Comparison of ENCODE assay signal across 12 cellular contexts in the genomic region with DNA sequence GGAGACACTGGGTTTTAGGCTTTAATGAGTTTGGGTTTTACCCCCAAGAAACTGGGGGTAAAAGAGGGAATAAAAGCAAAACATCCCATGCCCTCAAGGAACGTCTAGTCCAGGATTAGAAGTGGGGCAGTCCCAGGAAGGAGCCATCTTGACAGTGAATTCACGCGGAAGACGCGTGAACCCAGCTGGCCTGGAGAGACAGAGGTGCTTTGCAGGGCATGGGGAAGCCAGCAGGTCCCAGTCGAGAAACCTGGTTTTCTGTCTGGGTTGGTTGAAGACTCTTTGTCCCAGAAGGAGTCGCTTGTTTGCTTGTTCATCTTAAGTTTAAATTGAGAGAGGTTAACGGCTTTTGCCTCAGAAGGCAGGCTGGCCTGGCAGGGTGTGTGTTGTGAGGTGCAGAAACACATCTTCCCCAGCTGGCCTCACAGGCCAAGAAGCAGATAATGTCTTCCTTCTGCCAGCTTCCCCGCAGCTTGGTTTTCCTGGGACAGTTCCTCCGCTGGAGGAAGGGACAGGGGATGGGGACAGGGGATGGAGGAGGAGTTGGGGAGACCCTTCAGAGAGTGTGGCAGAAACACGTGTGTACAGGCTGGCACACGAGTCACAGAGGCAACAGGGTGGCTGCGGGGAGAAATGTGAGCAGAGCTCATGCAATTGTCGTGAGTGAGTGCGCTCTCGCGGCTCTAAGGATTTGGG. TPM values are rescaled to one million over a fixed set of nuclear protein-coding genes. Genes with fewer than 3 reads are reported as not detected.
DNase-seq lines count a peak whose midpoint lies in the region; ATAC-seq, FAIRE-seq and TF ChIP-seq lines count a peak whose summit lies in the region.
"Had no signal": no experiment of that assay in that cellular context is flagged by ENCODE, and none has a peak within 500 bp of the region (broad histone marks: within the 10 kb centered on the region; RNA-seq: fewer than 3 reads in every experiment).

No MANE protein-coding gene starts in this region.

- H3K9ac ChIP-seq in GM23248 (peak overlapping the region; percentile 56), adipocyte (ENCODE audit: low read length) (peak overlapping the region; percentile 58), kidney (ENCODE audit: low read length in 2 of 2) (peak overlapping the region in 1 of 2 donors; percentile 68), skeletal muscle satellite cell (ENCODE audit: low read depth, low read length) (peak overlapping the region; percentile 77), MM.1S (ENCODE audit: low read length) (no peak overlapping the region)

- no peaks in the 10 kb centered on the region for H4K20me1 ChIP-seq in GM23248 (ENCODE audit: insufficient read depth)
- H4K20me1 ChIP-seq in MM.1S (ENCODE audit: insufficient read depth, low read length), result no peaks in the 10 kb centered on the region

- DNase-seq in GM23248 (no peak), adipocyte (ENCODE audit: low read depth) (no peak), kidney (no peak), MM.1S (no peak)
- no peak for DNase-seq in naive thymus-derived CD8-positive, alpha-beta T cell
- no peak for DNase-seq in activated CD4-positive, alpha-beta memory T cell treated with anti-CD3 and anti-CD28 coated beads for 36 hours
- no peak for DNase-seq in effector memory CD8-positive, alpha-beta T cell
- DNase-seq: activated T-cell treated with anti-CD3 and anti-CD28 coated beads, Interleukin-2, amount 50 U/mL, for 48 hours; NCI-H526 treated with DMSO at 0.1 percent for 48 hours; T-helper 2 cell had no signal

- H3K4me1 ChIP-seq in GM23248 (ENCODE audit: insufficient read depth) (peaks cover 47% of the 10 kb centered on the region), adipocyte (ENCODE audit: control insufficient read depth, insufficient read depth, low read length) (peaks cover 54% of the 10 kb centered on the region), kidney (ENCODE audit: control insufficient read depth in 1 of 2, insufficient read depth in 1 of 2, low read depth in 1 of 2, low read length in 2 of 2) (peaks cover 11 to 46% of the 10 kb centered on the region in 2 donors), skeletal muscle satellite cell (ENCODE audit: control insufficient read depth, insufficient read depth, low read length) (peaks cover 49% of the 10 kb centered on the region), MM.1S (ENCODE audit: low read length) (peaks cover 7% of the 10 kb centered on the region; the same call in 1 of the 2 replicates)

- H3K9me3 Mint-ChIP-seq in naive thymus-derived CD8-positive, alpha-beta T cell, result peaks cover 0 to 3% (median 0%) of the 10 kb centered on the region in 9 donors
- H3K9me3 Mint-ChIP-seq in activated CD4-positive, alpha-beta memory T cell treated with anti-CD3 and anti-CD28 coated beads for 36 hours, result no peaks in the 10 kb centered on the region
- no peaks in the 10 kb centered on the region for H3K9me3 Mint-ChIP-seq in effector memory CD8-positive, alpha-beta T cell

- H3K27ac Mint-ChIP-seq in naive thymus-derived CD8-positive, alpha-beta T cell, result no peak overlapping the region
- no peak overlapping the region for H3K27ac Mint-ChIP-seq in activated CD4-positive, alpha-beta memory T cell treated with anti-CD3 and anti-CD28 coated beads for 36 hours
- H3K27ac Mint-ChIP-seq in effector memory CD8-positive, alpha-beta T cell, result no peak overlapping the region

- H3K36me3 ChIP-seq in GM23248 (ENCODE audit: low read depth), result no peaks in the 10 kb centered on the region
- H3K36me3 ChIP-seq in adipocyte (ENCODE audit: control insufficient read depth, insufficient read depth, low read length, severe bottlenecking), result no peaks in the 10 kb centered on the region
- H3K36me3 ChIP-seq in kidney (ENCODE audit: control insufficient read depth in 1 of 2, insufficient read depth in 2 of 2, low read length in 2 of 2), result no peaks in the 10 kb centered on the region
- H3K36me3 ChIP-seq in skeletal muscle satellite cell (ENCODE audit: insufficient read depth, low read length), result no peaks in the 10 kb centered on the region
- no peaks in the 10 kb centered on the region for H3K36me3 ChIP-seq in MM.1S (replicated peaks; ENCODE audit: insufficient read depth, low read length)

- H3K79me2 ChIP-seq in GM23248 (ENCODE audit: insufficient read depth), result no peaks in the 10 kb centered on the region
- no peaks in the 10 kb centered on the region for H3K79me2 ChIP-seq in MM.1S (ENCODE audit: low read length)

- peaks cover 0 to 7% (median 0%) of the 10 kb centered on the region in 5 donors for H3K27me3 Mint-ChIP-seq in naive thymus-derived CD8-positive, alpha-beta T cell
- H3K27me3 Mint-ChIP-seq in activated CD4-positive, alpha-beta memory T cell treated with anti-CD3 and anti-CD28 coated beads for 36 hours, result peaks cover 8% of the 10 kb centered on the region
- H3K27me3 Mint-ChIP-seq in effector memory CD8-positive, alpha-beta T cell, result peaks cover 39 to 43% of the 10 kb centered on the region in 2 donors

- H3K9me2 ChIP-seq in GM23248 (ENCODE audit: insufficient read depth) (no peaks in the 10 kb centered on the region), MM.1S (replicated peaks; ENCODE audit: insufficient read depth, low read length) (no peaks in the 10 kb centered on the region)

- CTCF ChIA-PET in activated CD4-positive, alpha-beta memory T cell treated with anti-CD3 and anti-CD28 coated beads for 36 hours (lab: Charles Lee), result no interaction called here

- no peak for ATAC-seq in naive thymus-derived CD8-positive, alpha-beta T cell
- ATAC-seq in effector memory CD8-positive, alpha-beta T cell (replicated peaks), result no peak

- H3K27ac ChIP-seq in GM23248 (peak overlapping the region; percentile 41), kidney (ENCODE audit: low read depth in 2 of 2, low read length in 2 of 2) (peak overlapping the region; percentile 77 to 85), MM.1S (ENCODE audit: low read length) (no peak overlapping the region)

- H2AFZ ChIP-seq in GM23248, result peak overlapping the region; percentile 65
- H2AFZ ChIP-seq in MM.1S (ENCODE audit: low read length), result no peak overlapping the region

- intact Hi-C loops in kidney (cut with DNase I), result no loop called here
- intact Hi-C loops in activated CD4-positive, alpha-beta memory T cell treated with anti-CD3 and anti-CD28 coated beads for 36 hours (cut with micrococcal nuclease), result no loop called here

- H3K4me3 ChIP-seq in GM23248 (no peak overlapping the region), adipocyte (ENCODE audit: low read length) (no peak overlapping the region), kidney (ENCODE audit: low read length in 2 of 2) (no peak overlapping the region), skeletal muscle satellite cell (ENCODE audit: low read length) (peak overlapping the region; percentile 36), MM.1S (ENCODE audit: low read length) (no peak overlapping the region)

- peaks cover 0 to 9% (median 4%) of the 10 kb centered on the region in 4 donors for H3K4me1 Mint-ChIP-seq in naive thymus-derived CD8-positive, alpha-beta T cell
- no peaks in the 10 kb centered on the region for H3K4me1 Mint-ChIP-seq in activated CD4-positive, alpha-beta memory T cell treated with anti-CD3 and anti-CD28 coated beads for 36 hours (ENCODE audit: low read depth)
- H3K4me1 Mint-ChIP-seq in effector memory CD8-positive, alpha-beta T cell (ENCODE audit: low read depth in 2 of 2), result no peaks in the 10 kb centered on the region

- POLR2A ChIA-PET in naive thymus-derived CD8-positive, alpha-beta T cell (lab: Charles Lee), result no interaction called here
- POLR2A ChIA-PET in activated CD4-positive, alpha-beta memory T cell treated with anti-CD3 and anti-CD28 coated beads for 36 hours (lab: Charles Lee), result no interaction called here

- no peak for FAIRE-seq in kidney (lab: Jason Lieb, UNC)

- H3K36me3 Mint-ChIP-seq in naive thymus-derived CD8-positive, alpha-beta T cell, result no peaks in the 10 kb centered on the region
- H3K36me3 Mint-ChIP-seq in activated CD4-positive, alpha-beta memory T cell treated with anti-CD3 and anti-CD28 coated beads for 36 hours, result no peaks in the 10 kb centered on the region
- H3K36me3 Mint-ChIP-seq in effector memory CD8-positive, alpha-beta T cell (ENCODE audit: insufficient read depth), result no peaks in the 10 kb centered on the region

- 42 to 44% methylated on average over 17 of the region's 17 CpGs for WGBS in GM23248 (ENCODE audit: low coverage in 1 of 2, low lambda C conversion rate in 2 of 2, missing lambda C conversion rate in 2 of 2), 2 experiments

- H3F3A ChIP-seq in GM23248 (ENCODE audit: insufficient read depth) (peaks cover 23% of the 10 kb centered on the region), MM.1S (ENCODE audit: insufficient read depth, low read length) (no peaks in the 10 kb centered on the region)

- H3K9me3 ChIP-seq in GM23248 (ENCODE audit: low read depth) (no peaks in the 10 kb centered on the region), adipocyte (ENCODE audit: control insufficient read depth, low read length) (no peaks in the 10 kb centered on the region), kidney (ENCODE audit: control insufficient read depth in 1 of 2, low read length in 2 of 2) (no peaks in the 10 kb centered on the region), skeletal muscle satellite cell (replicated peaks; ENCODE audit: low read length) (no peaks in the 10 kb centered on the region), MM.1S (replicated peaks; ENCODE audit: insufficient read depth, low read length) (no peaks in the 10 kb centered on the region)
- H3K9me3 ChIP-seq: Caco-2 had no signal

- H3K4me2 ChIP-seq in GM23248 (ENCODE audit: unreplicated experiment) (peak overlapping the region; percentile 37), skeletal muscle satellite cell (ENCODE audit: low read length) (peak overlapping the region; percentile 60), MM.1S (ENCODE audit: low read depth, low read length) (no peak overlapping the region)

- TF ChIP-seq CTCF in kidney (IDR thresholded peaks at IDR 0.05; ENCODE audit: borderline replicate concordance, extremely low read depth, insufficient read depth) (no peak), MM.1S (IDR thresholded peaks at IDR 0.05; ENCODE audit: low read length) (no peak)

- H3K4me3 Mint-ChIP-seq in naive thymus-derived CD8-positive, alpha-beta T cell, result no peak overlapping the region
- no peak overlapping the region for H3K4me3 Mint-ChIP-seq in activated CD4-positive, alpha-beta memory T cell treated with anti-CD3 and anti-CD28 coated beads for 36 hours
- no peak overlapping the region for H3K4me3 Mint-ChIP-seq in effector memory CD8-positive, alpha-beta T cell

- H3K27me3 ChIP-seq in GM23248 (replicated peaks; ENCODE audit: insufficient read depth), result no peaks in the 10 kb centered on the region
- no peaks in the 10 kb centered on the region for H3K27me3 ChIP-seq in adipocyte (replicated peaks; ENCODE audit: control insufficient read depth, insufficient read depth, low read length)
- no peaks in the 10 kb centered on the region for H3K27me3 ChIP-seq in skeletal muscle satellite cell (ENCODE audit: control insufficient read depth, insufficient read depth, low read length)
- no peaks in the 10 kb centered on the region for H3K27me3 ChIP-seq in MM.1S (replicated peaks; ENCODE audit: insufficient read depth, low read length)

- in situ Hi-C loops in GM23248 (cut with MboI), result loop anchor here (10.0 kb wide), 1 partner anchor 117 kb away; no protein-coding TSS in a partner anchor

RNA-seq across cellular contexts. Expression of gene CD9, which starts 18.5 kb away (rescaled TPM):
- 24.7 and 28.6 TPM in 2 replicates for total RNA-seq in GM23248 (2014; rRNA removed; shearing (Covaris generic))
- polyA plus RNA-seq in GM23248 (2016; fragmentation: Nextera tagmentation; extraction: Ambion mirVana), result 45.1 and 46.9 TPM in 2 replicates
- 421 TPM for total RNA-seq in kidney
- 301 TPM for polyA plus RNA-seq in kidney (ENCODE audit: insufficient read depth, low read depth, low replicate concordance)
- total RNA-seq in skeletal muscle satellite cell (2012; rRNA removed), result 31.7 and 66.4 TPM in 2 replicates
- total RNA-seq in naive thymus-derived CD8-positive, alpha-beta T cell, result 10 to 100 TPM in 1 of 2 experiments, 1 to 10 TPM in 1; 7.9 to 11.7 TPM
- polyA plus RNA-seq in naive thymus-derived CD8-positive, alpha-beta T cell, result 10 to 100 TPM; 23.4 to 43.4 (median 41.7) TPM
- 1 to 10 TPM; 1.5 to 2.3 TPM for total RNA-seq in activated CD4-positive, alpha-beta memory T cell treated with anti-CD3 and anti-CD28 coated beads for 36 hours

RNA-seq across cellular contexts. Expression of gene VWF, which starts 57.3 kb away (rescaled TPM):
- not detected in 2 replicates for total RNA-seq in GM23248 (2014; rRNA removed; shearing (Covaris generic))
- 0.03 and 0.14 TPM in 2 replicates for polyA plus RNA-seq in GM23248 (2016; fragmentation: Nextera tagmentation; extraction: Ambion mirVana)
- total RNA-seq in kidney, result 183 TPM
- 9.6 TPM for polyA plus RNA-seq in kidney (ENCODE audit: insufficient read depth, low read depth, low replicate concordance)
- total RNA-seq in skeletal muscle satellite cell (2012; rRNA removed), result 0.22 and 0.25 TPM in 2 replicates
- under 1 TPM; 0.08 to 0.60 TPM for total RNA-seq in naive thymus-derived CD8-positive, alpha-beta T cell
- not detected for polyA plus RNA-seq in naive thymus-derived CD8-positive, alpha-beta T cell
- total RNA-seq in activated CD4-positive, alpha-beta memory T cell treated with anti-CD3 and anti-CD28 coated beads for 36 hours, result not detected

Comparison
In these comparisons a context has a peak if more than half of its experiments do, and no peak if none do; other contexts are left out.
1. RNA of gene CD9, which starts 18.5 kb away (total RNA-seq): 421 TPM in kidney (single experiment); 24.7 to 28.6 TPM in GM23248, 7.9 to 11.7 TPM in naive thymus-derived CD8-positive, alpha-beta T cell and 1.5 to 2.3 TPM in activated CD4-positive, alpha-beta memory T cell treated with anti-CD3 and anti-CD28 coated beads for 36 hours; every median in the first group is over 10 times any median in the second.
2. RNA of gene VWF, which starts 57.3 kb away (total RNA-seq): 183 TPM in kidney (single experiment); 0.08 to 0.60 TPM in naive thymus-derived CD8-positive, alpha-beta T cell, not detected in activated CD4-positive, alpha-beta memory T cell treated with anti-CD3 and anti-CD28 coated beads for 36 hours and not detected in GM23248; every median in the first group is over 100 times any median in the second.